ENCODE assay signal across 8 cellular contexts in the genomic region with DNA sequence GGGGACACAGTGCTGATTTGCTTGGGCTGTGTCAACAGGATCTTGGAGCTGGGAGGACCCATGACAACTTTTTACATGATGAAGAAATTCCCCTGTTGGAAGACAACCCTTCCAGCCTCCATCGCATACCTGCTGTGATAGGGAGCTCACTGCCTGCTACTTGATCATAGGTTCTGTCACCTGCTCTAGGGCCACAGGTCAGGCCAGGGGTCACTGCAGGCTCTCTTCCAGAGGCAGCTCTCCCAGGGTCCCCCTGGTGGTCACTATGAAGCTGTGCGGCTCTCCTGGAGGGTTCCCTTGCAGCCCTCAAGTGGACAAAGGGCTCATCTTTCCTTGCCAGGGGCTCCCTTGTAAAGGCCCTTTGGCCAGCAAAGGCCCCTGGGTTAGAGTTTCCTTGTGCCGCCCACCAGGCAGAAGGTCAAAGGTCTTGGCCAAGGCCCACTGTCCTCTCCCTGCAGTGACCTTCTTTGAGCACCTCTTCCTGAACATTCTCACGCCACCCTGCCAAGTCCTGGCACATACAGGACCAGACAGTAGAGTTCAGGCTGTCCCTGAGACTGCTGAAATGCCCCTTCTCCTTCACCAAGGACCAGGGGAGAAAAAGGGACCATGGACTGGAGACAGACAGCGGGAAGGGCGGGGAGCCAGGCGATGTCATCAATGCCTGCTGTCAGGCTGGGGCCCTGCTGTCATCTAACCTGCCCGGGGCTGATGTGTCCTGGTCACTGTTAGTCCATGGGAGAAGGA.
DNase-seq lines count a peak whose midpoint lies in the region; ATAC-seq, FAIRE-seq and TF ChIP-seq lines count a peak whose summit lies in the region.

No MANE protein-coding gene starts in this region.

- no peaks in the 10 kb centered on the region for H3K9me3 Mint-ChIP-seq in astrocyte (ENCODE audit: unreplicated experiment)

- intact Hi-C loops in tibial artery (cut with DNase I; ENCODE audit: low total_unique reads) = no loop called here

- H3K27me3 Mint-ChIP-seq in astrocyte (ENCODE audit: low read depth, unreplicated experiment) = peaks cover 49% of the 10 kb centered on the region

- peak; percentile 72 for DNase-seq in AG20443 (ENCODE audit: low spot score)
- DNase-seq in GM18507 (ENCODE audit: extremely low spot score, insufficient read length, low read depth) = peak; percentile 20
- DNase-seq in LoVo (ENCODE audit: low spot score) = peak; percentile 30
- peak; percentile 11 for DNase-seq in astrocyte (ENCODE audit: low read depth)
- peak; percentile 91 for DNase-seq in iPS-NIHi7 (ENCODE audit: extremely low spot score)
- peak in 1 of 2 donors; percentile 67 for DNase-seq in tibial artery

- H4K20me1 ChIP-seq in astrocyte (ENCODE audit: insufficient read depth, low read length) = no peaks in the 10 kb centered on the region

- H3K4me2 ChIP-seq in astrocyte (ENCODE audit: low read length) = no peak overlapping the region

- H3K4me3 Mint-ChIP-seq in astrocyte (ENCODE audit: unreplicated experiment) = no peak overlapping the region

- no peak overlapping the region for H3K27ac Mint-ChIP-seq in astrocyte (ENCODE audit: unreplicated experiment)

- FAIRE-seq in GM18507 (lab: Jason Lieb, UNC) (no peak), astrocyte (lab: Jason Lieb, UNC) (no peak)

- H3K4me3 ChIP-seq in astrocyte (ENCODE audit: insufficient read depth, low read depth, low read length) (no peak overlapping the region), tibial artery (no peak overlapping the region)

- TF ChIP-seq CTCF in astrocyte (IDR thresholded peaks at IDR 0.05; ENCODE audit: insufficient read depth, low read depth, low read length) (peak; percentile 72), tibial artery (IDR thresholded peaks at IDR 0.05) (peak; percentile 71 to 78)

- H3K4me1 ChIP-seq in astrocyte (ENCODE audit: insufficient read depth, low read length) (peaks cover 22% of the 10 kb centered on the region), tibial artery (peaks cover 0 to 34% (median 22%) of the 10 kb centered on the region in 4 donors)

- H3K4me1 Mint-ChIP-seq in astrocyte (ENCODE audit: low read depth, unreplicated experiment) = peaks cover 13% of the 10 kb centered on the region

- no peaks in the 10 kb centered on the region for H3K79me2 ChIP-seq in astrocyte (ENCODE audit: insufficient read depth, low read length)

- no peaks in the 10 kb centered on the region for H3K36me3 Mint-ChIP-seq in astrocyte (ENCODE audit: low read depth, unreplicated experiment)

- ATAC-seq in GM19324 (IDR thresholded peaks at IDR 0.05; ENCODE audit: low FRiP score, unreplicated experiment) = no peak
- ATAC-seq in HG03378 (IDR thresholded peaks at IDR 0.05; ENCODE audit: unreplicated experiment) = no peak

- H3K27me3 ChIP-seq in astrocyte (ENCODE audit: insufficient read depth, low read length) = peaks cover 9% of the 10 kb centered on the region
- H3K27me3 ChIP-seq in tibial artery = no peaks in the 10 kb centered on the region

- no peak overlapping the region for H3K9ac ChIP-seq in astrocyte (ENCODE audit: low read length)

- no peak overlapping the region for H2AFZ ChIP-seq in astrocyte (ENCODE audit: low read depth, low read length)

- H3K36me3 ChIP-seq in astrocyte (ENCODE audit: insufficient read depth, low read length) (no peaks in the 10 kb centered on the region), tibial artery (no peaks in the 10 kb centered on the region)

- no peaks in the 10 kb centered on the region for H3K9me3 ChIP-seq in astrocyte (ENCODE audit: insufficient read depth, low read depth, low read length)
- no peaks in the 10 kb centered on the region for H3K9me3 ChIP-seq in tibial artery

- no peak overlapping the region for H3K27ac ChIP-seq in astrocyte (ENCODE audit: low read depth, low read length)
- no peak overlapping the region for H3K27ac ChIP-seq in tibial artery
